ENCODE assay signal across 17 cellular contexts in genomic region chr1:151408891-151409290, GRCh38.
"Had no signal": no experiment of that assay in that cellular context is flagged by ENCODE, and none has a peak within 500 bp of the region (broad histone marks: within the 10 kb centered on the region; RNA-seq: fewer than 3 reads in every experiment).

No MANE protein-coding gene starts in this region.

- H3K4me2 ChIP-seq: smooth muscle cell had no signal

- H3K4me1 ChIP-seq: prostate gland had no signal

- H3K27me3 Mint-ChIP-seq: stimulated activated naive CD8-positive, alpha-beta T cell treated with anti-CD3 and anti-CD28 coated beads, Interleukin-15, amount 100 ng/mL, for 72 hours; type B pancreatic cell had no signal

- H3K9me3 ChIP-seq: prostate gland had no signal

- DNase-seq: activated CD4-positive, alpha-beta T cell treated with anti-CD3 and anti-CD28 coated beads, Interleukin-2, amount 50 U/mL, for 4 hours; hippocampal formation; kidney; left ventricle myocardium superior; mesenchymal stem cell; nephron progenitor cell; occipital lobe; right cardiac atrium; Right ventricle myocardium superior; stimulated activated naive CD8-positive, alpha-beta T cell treated with anti-CD3 and anti-CD28 coated beads, Interleukin-15, amount 100 ng/mL, for 72 hours had no signal

- ATAC-seq: activated CD4-positive, CD25-positive, alpha-beta regulatory T cell treated with anti-CD3 and anti-CD28 coated beads, Interleukin-2, amount 50 U/mL, for 24 hours; esophagus mucosa; left ventricle myocardium superior; right cardiac atrium; stimulated activated naive CD8-positive, alpha-beta T cell treated with anti-CD3 and anti-CD28 coated beads, Interleukin-15, amount 100 ng/mL, for 72 hours had no signal

- H3K4me3 Mint-ChIP-seq: nephron progenitor cell; stimulated activated naive CD8-positive, alpha-beta T cell treated with anti-CD3 and anti-CD28 coated beads, Interleukin-15, amount 100 ng/mL, for 72 hours; T-helper 2 cell treated with Interferon-gamma antibody and Interleukin-4, amounts not matched to agents 5 μg/mL and 100 μg/mL, for 36 hours; type B pancreatic cell had no signal

- H3K27ac Mint-ChIP-seq: T-helper 2 cell treated with Interferon-gamma antibody and Interleukin-4, amounts not matched to agents 5 μg/mL and 100 μg/mL, for 36 hours had no signal

- H3K27ac ChIP-seq: cardiac muscle cell had no signal

- H3K27me3 ChIP-seq: cardiac muscle cell had no signal

- H3K4me3 ChIP-seq: cardiac muscle cell, prostate gland, smooth muscle cell had no signal

- H3K9me3 Mint-ChIP-seq: nephron progenitor cell; stimulated activated naive CD8-positive, alpha-beta T cell treated with anti-CD3 and anti-CD28 coated beads, Interleukin-15, amount 100 ng/mL, for 72 hours; T-helper 2 cell treated with Interferon-gamma antibody and Interleukin-4, amounts not matched to agents 5 μg/mL and 100 μg/mL, for 36 hours; type B pancreatic cell had no signal

- H3K4me1 Mint-ChIP-seq: nephron progenitor cell had no signal
